Comparison of ENCODE assay signal across 2 cellular contexts in the genomic region with DNA sequence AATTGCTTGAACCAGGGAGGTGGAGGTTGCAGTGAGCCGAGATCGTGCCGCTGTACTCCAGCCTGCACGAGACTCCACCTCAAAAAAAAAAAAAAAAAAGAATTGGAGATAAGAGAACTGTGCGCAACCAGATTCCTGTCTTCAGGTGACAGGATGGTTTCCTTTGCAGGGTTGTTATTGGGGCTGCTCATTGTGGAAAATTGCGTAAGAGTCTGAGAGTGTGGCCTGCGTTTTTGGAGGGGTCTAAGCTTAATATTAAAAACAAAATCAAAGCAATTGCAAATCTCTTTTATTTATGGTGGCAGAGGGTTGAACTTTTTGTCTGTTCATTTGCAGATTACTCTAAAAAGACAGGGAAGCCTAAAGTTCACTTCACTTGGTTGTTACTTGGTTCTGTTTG.
TF ChIP-seq lines count a peak whose summit lies in the region.

No MANE protein-coding gene starts in this region.

TF ChIP-seq in HepG2, 621 proteins besides CTCF, POLR2A, EP300 and RAD21:
- TF ChIP-seq CEBPB (IDR thresholded peaks at IDR 0.05; ENCODE audit: borderline replicate concordance, low read depth, low read length) = peak; percentile 49
- no peak for TF ChIP-seq ZC3H13 (CRISPR knock-in tag; IDR thresholded peaks at IDR 0.05)

TF ChIP-seq in H1, 55 proteins besides CTCF, POLR2A, EP300 and RAD21:
- TF ChIP-seq CEBPB (IDR thresholded peaks at IDR 0.05; ENCODE audit: low read depth, low read length) (peak; percentile 57; the same call in 1 of the 2 replicates), HDAC6 (IDR thresholded peaks at IDR 0.05; ENCODE audit: low read depth, low read length) (no peak)
